8 cellular contexts compared by ENCODE assay signal in the genomic region with DNA sequence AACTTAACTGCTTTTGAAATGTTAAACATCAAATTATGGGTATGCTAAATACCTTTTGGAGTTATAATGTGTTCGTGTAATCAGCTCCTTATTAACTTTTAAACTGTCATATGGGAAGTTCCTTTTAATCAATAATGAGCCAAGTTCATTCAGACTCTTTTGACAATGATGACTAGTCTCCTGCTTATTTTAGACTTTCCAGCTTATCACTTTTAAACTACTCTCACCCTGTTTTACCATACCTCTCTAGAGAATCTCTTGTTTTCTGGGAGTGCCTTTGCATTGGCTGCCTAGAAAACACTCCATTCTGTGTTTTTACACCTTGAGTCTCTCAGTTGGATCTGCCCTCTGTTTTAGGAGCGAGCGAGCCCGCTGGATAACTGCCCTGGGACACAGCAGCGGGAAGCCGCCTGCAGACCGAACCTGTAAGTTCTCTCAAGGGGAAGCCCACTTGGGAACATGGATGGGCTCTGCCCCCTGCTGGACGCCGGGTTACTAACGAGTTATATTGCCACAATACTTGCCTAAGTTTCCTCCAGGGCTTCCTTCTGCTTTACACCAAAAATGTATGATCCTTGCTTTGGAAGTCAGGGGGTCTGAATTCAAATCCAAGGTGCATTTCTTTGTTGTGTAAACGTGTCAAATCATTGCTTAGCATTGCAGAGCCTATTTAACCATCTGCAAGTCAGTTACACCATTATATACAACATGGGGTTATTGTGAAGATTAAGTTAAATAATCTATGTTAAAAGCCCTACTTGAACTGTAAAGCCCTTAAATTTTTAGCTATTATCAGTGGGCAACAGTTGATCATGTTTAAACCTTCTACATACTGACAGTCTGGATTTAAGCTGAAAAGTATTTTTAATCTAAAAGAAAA.
DNase-seq lines count a peak whose midpoint lies in the region; ATAC-seq, FAIRE-seq and TF ChIP-seq lines count a peak whose summit lies in the region.

No MANE protein-coding gene starts in this region.

- no peaks in the 10 kb centered on the region for H3K9me3 Mint-ChIP-seq in activated naive CD8-positive, alpha-beta T cell treated with anti-CD3 and anti-CD28 coated beads, Interleukin-2, amount 10 ng/mL, durations not matched to agents 7 days and 5 days

- TF ChIP-seq CTCF in cardiac muscle cell (IDR thresholded peaks at IDR 0.05; ENCODE audit: low read depth, low read length) (peak; percentile 93), prostate gland (IDR thresholded peaks at IDR 0.05) (peak; percentile 84 to 94 (median 93)), vagina (IDR thresholded peaks at IDR 0.05) (peak; percentile 81 to 96 (median 94))

- H3K4me1 Mint-ChIP-seq in activated naive CD8-positive, alpha-beta T cell treated with anti-CD3 and anti-CD28 coated beads, Interleukin-2, amount 10 ng/mL, durations not matched to agents 7 days and 5 days: peaks cover 1% of the 10 kb centered on the region

- POLR2A ChIA-PET in activated naive CD8-positive, alpha-beta T cell treated with anti-CD3 and anti-CD28 coated beads, Interleukin-2, amount 10 ng/mL, durations not matched to agents 7 days and 5 days (lab: Charles Lee): interaction anchor here (0.6 kb wide), 1 partner anchor 28 kb away, joined by 3 read pairs; no protein-coding TSS in a partner anchor

- H3K27me3 ChIP-seq in cardiac muscle cell (no peaks in the 10 kb centered on the region), prostate gland (replicated peaks; ENCODE audit: insufficient read depth) (no peaks in the 10 kb centered on the region), vagina (no peaks in the 10 kb centered on the region)

- TF ChIP-seq POLR2A in GM12891 (IDR thresholded peaks at IDR 0.05; ENCODE audit: low read depth, low read length) (no peak), prostate gland (IDR thresholded peaks at IDR 0.05) (no peak), vagina (IDR thresholded peaks at IDR 0.05) (no peak)

- intact Hi-C loops in prostate gland (cut with DNase I) (loop anchor here (5.0 kb wide), 2 partner anchors 131 to 156 kb away; partner anchors contain the start of gene ARHGEF26), vagina (cut with DNase I) (loop anchor here (10.0 kb wide), 1 partner anchor 158 kb away; no protein-coding TSS in a partner anchor)

- H3K4me1 ChIP-seq in cardiac muscle cell (ENCODE audit: low read depth): peaks cover 13% of the 10 kb centered on the region
- no peaks in the 10 kb centered on the region for H3K4me1 ChIP-seq in prostate gland (replicated peaks)
- H3K4me1 ChIP-seq in vagina: peaks cover 5% of the 10 kb centered on the region

- H3K27me3 Mint-ChIP-seq in activated naive CD8-positive, alpha-beta T cell treated with anti-CD3 and anti-CD28 coated beads, Interleukin-2, amount 10 ng/mL, durations not matched to agents 7 days and 5 days: no peaks in the 10 kb centered on the region

- H3K9me3 ChIP-seq in cardiac muscle cell (ENCODE audit: low read depth) (no peaks in the 10 kb centered on the region), prostate gland (no peaks in the 10 kb centered on the region), vagina (no peaks in the 10 kb centered on the region)

- peak; percentile 88 for ATAC-seq in HG02678 (IDR thresholded peaks at IDR 0.05; ENCODE audit: unreplicated experiment)
- peak; percentile 60 for ATAC-seq in activated naive CD8-positive, alpha-beta T cell treated with anti-CD3 and anti-CD28 coated beads, Interleukin-2, amount 10 ng/mL, durations not matched to agents 7 days and 5 days (ENCODE audit: low read depth)

- H3K27ac ChIP-seq in cardiac muscle cell: no peak overlapping the region
- no peak overlapping the region for H3K27ac ChIP-seq in prostate gland
- no peak overlapping the region for H3K27ac ChIP-seq in vagina

- peaks cover 3% of the 10 kb centered on the region for H3K36me3 ChIP-seq in cardiac muscle cell
- no peaks in the 10 kb centered on the region for H3K36me3 ChIP-seq in prostate gland
- peaks cover 0 to 19% of the 10 kb centered on the region in 2 donors for H3K36me3 ChIP-seq in vagina

- DNase-seq in GM12891 (ENCODE audit: insufficient read length, low spot score) (peak; percentile 26), NCI-H1105 (lab: John Stamatoyannopoulos, UW) (peak; percentile 86), SKM-1 (lab: John Stamatoyannopoulos, UW; ENCODE audit: unreplicated experiment) (peak; percentile 63), cardiac muscle cell (ENCODE audit: low read depth in 1 of 2, low spot score in 1 of 2) (peak; percentile 93 to 94), prostate gland (ENCODE audit: low spot score) (peak; percentile 92), vagina (ENCODE audit: extremely low spot score in 2 of 2) (no peak)
- DNase-seq in activated naive CD8-positive, alpha-beta T cell treated with anti-CD3 and anti-CD28 coated beads, Interleukin-2, amount 10 ng/mL, durations not matched to agents 7 days and 5 days: peak; percentile 72

- H3K27ac Mint-ChIP-seq in activated naive CD8-positive, alpha-beta T cell treated with anti-CD3 and anti-CD28 coated beads, Interleukin-2, amount 10 ng/mL, durations not matched to agents 7 days and 5 days: no peak overlapping the region

- H3K36me3 Mint-ChIP-seq in activated naive CD8-positive, alpha-beta T cell treated with anti-CD3 and anti-CD28 coated beads, Interleukin-2, amount 10 ng/mL, durations not matched to agents 7 days and 5 days: peaks cover 19% of the 10 kb centered on the region

- H3K4me3 ChIP-seq in cardiac muscle cell (no peak overlapping the region), prostate gland (no peak overlapping the region), vagina (no peak overlapping the region)

- no peak overlapping the region for H3K4me3 Mint-ChIP-seq in activated naive CD8-positive, alpha-beta T cell treated with anti-CD3 and anti-CD28 coated beads, Interleukin-2, amount 10 ng/mL, durations not matched to agents 7 days and 5 days

- FAIRE-seq in GM12891 (lab: Jason Lieb, UNC): peak; percentile 85

- 8% methylated on average over 11 of the region's 11 CpGs for WGBS in prostate gland

TF ChIP-seq in GM12891, 5 proteins besides CTCF, POLR2A, EP300 and RAD21:
- TF ChIP-seq TAF1 (IDR thresholded peaks at IDR 0.05; ENCODE audit: low read depth, low read length) (no peak), SPI1 (IDR thresholded peaks at IDR 0.05; ENCODE audit: low read depth, low read length) (no peak), POU2F2 (IDR thresholded peaks at IDR 0.05; ENCODE audit: low read depth, low read length) (no peak), POLR2AphosphoS5 (IDR thresholded peaks at IDR 0.05; ENCODE audit: low read depth, low read length) (no peak), PAX5 (IDR thresholded peaks at IDR 0.05; ENCODE audit: insufficient read depth, low read length, severe bottlenecking) (no peak)
TF ChIP-seq in GM12891: peak in this region for 0.

Comparison
In these comparisons a context has a peak if more than half of its experiments do, and no peak if none do; other contexts are left out.
1. DNase-seq: peak in GM12891 (single experiment), NCI-H1105 (single experiment), SKM-1 (single experiment), activated naive CD8-positive, alpha-beta T cell treated with anti-CD3 and anti-CD28 coated beads, Interleukin-2, amount 10 ng/mL, durations not matched to agents 7 days and 5 days (single experiment), cardiac muscle cell (2 of 2) and prostate gland (single experiment); none in vagina (0 of 2).
2. Peak in every context shown above with its lines, with median percentiles within 50 percentile points of each other: CTCF ChIP-seq.